Comparison of ENCODE assay signal across 18 cellular contexts in the genomic region with DNA sequence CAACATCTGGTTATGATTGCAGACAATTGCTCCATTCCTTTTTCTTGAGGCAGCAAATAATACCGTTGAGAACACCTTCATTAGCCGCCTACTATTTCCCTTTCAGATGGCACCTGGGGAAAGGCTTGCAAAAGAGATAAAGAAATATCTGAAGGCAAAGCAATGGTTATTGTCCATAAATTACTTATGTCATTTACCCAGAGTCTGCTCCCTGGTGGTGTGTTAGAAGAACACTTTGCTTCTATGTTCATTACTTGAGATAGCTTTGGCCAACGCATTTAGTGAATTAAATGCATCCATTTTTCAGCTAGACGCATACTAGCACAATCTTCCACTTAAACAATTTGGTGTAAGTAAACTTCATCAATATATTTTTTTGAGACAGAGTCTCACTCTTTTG.
DNase-seq lines count a peak whose midpoint lies in the region; ATAC-seq, FAIRE-seq and TF ChIP-seq lines count a peak whose summit lies in the region.
"Had no signal": no experiment of that assay in that cellular context is flagged by ENCODE, and none has a peak within 500 bp of the region (broad histone marks: within the 10 kb centered on the region; RNA-seq: fewer than 3 reads in every experiment).

No MANE protein-coding gene starts in this region.

- no peak overlapping the region for H3K9ac ChIP-seq in SK-N-SH
- H3K9ac ChIP-seq: GM23248 had no signal

- H3K27ac ChIP-seq in SK-N-SH (ENCODE audit: low read depth in 2 of 2, low read length in 1 of 2) (no peak overlapping the region), RWPE2 (ENCODE audit: poor library complexity, severe bottlenecking) (no peak overlapping the region), small intestine (ENCODE audit: low read depth in 1 of 2, low read length in 1 of 2) (no peak overlapping the region)
- H3K27ac ChIP-seq: GM23248, lower lobe of right lung, thyroid gland had no signal

- no peaks in the 10 kb centered on the region for H3K9me2 ChIP-seq in SK-N-SH

- H3K4me1 ChIP-seq in SK-N-SH (ENCODE audit: control insufficient read depth in 1 of 2, insufficient read depth in 2 of 2, low read depth in 1 of 2, low read length in 1 of 2) (no peaks in the 10 kb centered on the region), RWPE2 (ENCODE audit: insufficient read depth, poor library complexity, severe bottlenecking) (no peaks in the 10 kb centered on the region), small intestine (ENCODE audit: control insufficient read depth in 2 of 2, insufficient read depth in 1 of 2, low read depth in 1 of 2, low read length in 1 of 2) (no peaks in the 10 kb centered on the region)
- H3K4me1 ChIP-seq: lower lobe of right lung, thyroid gland had no signal

- peak; percentile 25 for TF ChIP-seq CTCF in SK-N-SH (IDR thresholded peaks at IDR 0.05)
- TF ChIP-seq CTCF in RWPE2 (IDR thresholded peaks at IDR 0.05; ENCODE audit: poor library complexity, severe bottlenecking) = peak; percentile 10

- no peak for DNase-seq in SK-N-SH
- DNase-seq in NCI-H1436 (lab: John Stamatoyannopoulos, UW) = peak; percentile 54
- no peak for DNase-seq in RWPE2 (ENCODE audit: low spot score)
- peak; percentile 31 for DNase-seq in small intestine
- no peak for DNase-seq in stimulated activated CD4-positive, alpha-beta T cell treated with anti-CD3 and anti-CD28 coated beads, Interleukin-15, amount 100 ng/mL, for 24 hours
- DNase-seq: activated CD4-positive, alpha-beta T cell treated with anti-CD3 and anti-CD28 coated beads, Interleukin-2, amount 10 ng/mL, durations not matched to agents 24 days and 14 days; CD8-positive, alpha-beta memory T cell; cortex of kidney; GM23248; islet precursor cell; lower lobe of right lung; NCI-H1694 treated with DMSO at 0.1 percent for 48 hours; right cardiac atrium; thyroid gland had no signal

- H3K4me2 ChIP-seq in SK-N-SH = no peak overlapping the region

- H3K9me3 ChIP-seq in SK-N-SH = no peaks in the 10 kb centered on the region
- H3K9me3 ChIP-seq in RWPE2 (ENCODE audit: severe bottlenecking) = no peaks in the 10 kb centered on the region
- H3K9me3 ChIP-seq in small intestine (ENCODE audit: control insufficient read depth, low read depth) = no peaks in the 10 kb centered on the region
- H3K9me3 ChIP-seq: lower lobe of right lung, thyroid gland had no signal

- ATAC-seq in SK-N-SH treated with all-trans-retinoic acid at 6 μM for 48 hours (no peak), RWPE2 (ENCODE audit: low read depth) (no peak), HG03520 (IDR thresholded peaks at IDR 0.05; ENCODE audit: unreplicated experiment) (no peak), HG02852 (IDR thresholded peaks at IDR 0.05; ENCODE audit: unreplicated experiment) (no peak)
- ATAC-seq: lower lobe of right lung; right cardiac atrium; stimulated activated memory B cell treated with anti-CD40 and anti-IgM and Interleukin-4, amounts not matched to agents 10 μg/mL and 1 μg/mL and 100 μg/mL, for 72 hours had no signal

- CTCF ChIA-PET in SK-N-SH (lab: Yijun Ruan, JAX) = interaction anchor here (0.8 to 1.1 kb wide), 5 partner anchors 10 to 609 kb away, joined by 3 to 4 read pairs (median 3); no protein-coding TSS in a partner anchor

- H2AFZ ChIP-seq in SK-N-SH (ENCODE audit: low read depth) = no peak overlapping the region
- H2AFZ ChIP-seq: GM23248 had no signal

- H3K36me3 ChIP-seq in SK-N-SH (replicated peaks in 1 of 2; ENCODE audit: control insufficient read depth in 1 of 2, insufficient read depth in 2 of 2, low read length in 1 of 2) (no peaks in the 10 kb centered on the region), RWPE2 (ENCODE audit: low read depth) (no peaks in the 10 kb centered on the region), small intestine (ENCODE audit: control insufficient read depth in 2 of 2, insufficient read depth in 2 of 2, low read length in 2 of 2) (no peaks in the 10 kb centered on the region)
- H3K36me3 ChIP-seq: lower lobe of right lung, thyroid gland had no signal

- no peaks in the 10 kb centered on the region for H4K20me1 ChIP-seq in SK-N-SH (ENCODE audit: insufficient read depth)

- TF ChIP-seq RAD21 in SK-N-SH (IDR thresholded peaks at IDR 0.05; ENCODE audit: low read length) = no peak

- POLR2A ChIA-PET in SK-N-SH (lab: Yijun Ruan, JAX) = no interaction called here

- WGBS in SK-N-SH (ENCODE audit: low lambda C conversion rate) = 52% methylated on average over 4 of the region's 4 CpGs
- 36 to 72% (median 48%) methylated on average over 4 of the region's 4 CpGs for WGBS in small intestine, 3 donors

- no peak overlapping the region for H3K4me3 ChIP-seq in SK-N-SH (ENCODE audit: low read depth in 2 of 2, low read length in 1 of 2)
- no peak overlapping the region for H3K4me3 ChIP-seq in RWPE2 (ENCODE audit: severe bottlenecking)
- H3K4me3 ChIP-seq in small intestine (ENCODE audit: low read depth in 1 of 2, low read length in 2 of 2) = no peak overlapping the region
- H3K4me3 ChIP-seq: GM23248, lower lobe of right lung, thyroid gland had no signal

- no peak for FAIRE-seq in small intestine (lab: Jason Lieb, UNC)

- H3K27me3 ChIP-seq in SK-N-SH (ENCODE audit: insufficient read depth) = no peaks in the 10 kb centered on the region; the same call in 1 of the 2 replicates
- no peaks in the 10 kb centered on the region for H3K27me3 ChIP-seq in RWPE2 (ENCODE audit: insufficient read depth, poor library complexity, severe bottlenecking)
- no peaks in the 10 kb centered on the region for H3K27me3 ChIP-seq in small intestine (ENCODE audit: control insufficient read depth in 2 of 2, insufficient read depth in 2 of 2, low read length in 2 of 2)
- H3K27me3 ChIP-seq: thyroid gland had no signal

- no peaks in the 10 kb centered on the region for H3F3A ChIP-seq in SK-N-SH (replicated peaks; ENCODE audit: insufficient read depth)

- H3K79me2 ChIP-seq in SK-N-SH (ENCODE audit: insufficient read depth) = no peaks in the 10 kb centered on the region

- no peak for TF ChIP-seq EP300 in SK-N-SH (IDR thresholded peaks at IDR 0.05; ENCODE audit: borderline replicate concordance in 1 of 2, low read depth in 1 of 2, low read length in 1 of 2)

TF ChIP-seq in SK-N-SH, 30 proteins besides CTCF, POLR2A, EP300 and RAD21:
- TF ChIP-seq SMC3 (IDR thresholded peaks at IDR 0.05; ENCODE audit: low read depth, low read length) = no peak

TF ChIP-seq in SK-N-SH treated with all-trans-retinoic acid at 6 μM for 48 hours, 23 proteins besides CTCF, POLR2A, EP300 and RAD21 (continues in another document):
- TF ChIP-seq GLIS3 (CRISPR knock-in tag; IDR thresholded peaks at IDR 0.05) (no peak), PPARA (CRISPR knock-in tag; IDR thresholded peaks at IDR 0.05; ENCODE audit: borderline replicate concordance) (no peak), ZFP3 (CRISPR knock-in tag; IDR thresholded peaks at IDR 0.05) (no peak), CSDC2 (CRISPR knock-in tag; IDR thresholded peaks at IDR 0.05) (no peak), TCF4 (CRISPR knock-in tag; IDR thresholded peaks at IDR 0.05; ENCODE audit: borderline replicate concordance) (no peak), ZFP30 (CRISPR knock-in tag; IDR thresholded peaks at IDR 0.05) (no peak)
- TF ChIP-seq, protein P1, sequence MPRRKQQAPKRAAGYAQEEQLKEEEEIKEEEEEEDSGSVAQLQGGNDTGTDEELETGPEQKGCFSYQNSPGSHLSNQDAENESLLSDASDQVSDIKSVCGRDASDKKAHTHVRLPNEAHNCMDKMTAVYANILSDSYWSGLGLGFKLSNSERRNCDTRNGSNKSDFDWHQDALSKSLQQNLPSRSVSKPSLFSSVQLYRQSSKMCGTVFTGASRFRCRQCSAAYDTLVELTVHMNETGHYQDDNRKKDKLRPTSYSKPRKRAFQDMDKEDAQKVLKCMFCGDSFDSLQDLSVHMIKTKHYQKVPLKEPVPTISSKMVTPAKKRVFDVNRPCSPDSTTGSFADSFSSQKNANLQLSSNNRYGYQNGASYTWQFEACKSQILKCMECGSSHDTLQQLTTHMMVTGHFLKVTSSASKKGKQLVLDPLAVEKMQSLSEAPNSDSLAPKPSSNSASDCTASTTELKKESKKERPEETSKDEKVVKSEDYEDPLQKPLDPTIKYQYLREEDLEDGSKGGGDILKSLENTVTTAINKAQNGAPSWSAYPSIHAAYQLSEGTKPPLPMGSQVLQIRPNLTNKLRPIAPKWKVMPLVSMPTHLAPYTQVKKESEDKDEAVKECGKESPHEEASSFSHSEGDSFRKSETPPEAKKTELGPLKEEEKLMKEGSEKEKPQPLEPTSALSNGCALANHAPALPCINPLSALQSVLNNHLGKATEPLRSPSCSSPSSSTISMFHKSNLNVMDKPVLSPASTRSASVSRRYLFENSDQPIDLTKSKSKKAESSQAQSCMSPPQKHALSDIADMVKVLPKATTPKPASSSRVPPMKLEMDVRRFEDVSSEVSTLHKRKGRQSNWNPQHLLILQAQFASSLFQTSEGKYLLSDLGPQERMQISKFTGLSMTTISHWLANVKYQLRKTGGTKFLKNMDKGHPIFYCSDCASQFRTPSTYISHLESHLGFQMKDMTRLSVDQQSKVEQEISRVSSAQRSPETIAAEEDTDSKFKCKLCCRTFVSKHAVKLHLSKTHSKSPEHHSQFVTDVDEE (CRISPR knock-in tag; IDR thresholded peaks at IDR 0.05) = no peak
- TF ChIP-seq, protein P2, sequence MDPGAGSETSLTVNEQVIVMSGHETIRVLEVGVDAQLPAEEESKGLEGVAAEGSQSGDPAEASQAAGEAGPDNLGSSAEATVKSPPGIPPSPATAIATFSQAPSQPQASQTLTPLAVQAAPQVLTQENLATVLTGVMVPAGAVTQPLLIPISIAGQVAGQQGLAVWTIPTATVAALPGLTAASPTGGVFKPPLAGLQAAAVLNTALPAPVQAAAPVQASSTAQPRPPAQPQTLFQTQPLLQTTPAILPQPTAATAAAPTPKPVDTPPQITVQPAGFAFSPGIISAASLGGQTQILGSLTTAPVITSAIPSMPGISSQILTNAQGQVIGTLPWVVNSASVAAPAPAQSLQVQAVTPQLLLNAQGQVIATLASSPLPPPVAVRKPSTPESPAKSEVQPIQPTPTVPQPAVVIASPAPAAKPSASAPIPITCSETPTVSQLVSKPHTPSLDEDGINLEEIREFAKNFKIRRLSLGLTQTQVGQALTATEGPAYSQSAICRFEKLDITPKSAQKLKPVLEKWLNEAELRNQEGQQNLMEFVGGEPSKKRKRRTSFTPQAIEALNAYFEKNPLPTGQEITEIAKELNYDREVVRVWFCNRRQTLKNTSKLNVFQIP (CRISPR knock-in tag; IDR thresholded peaks at IDR 0.05; ENCODE audit: borderline replicate concordance, low read depth) = no peak
- TF ChIP-seq, protein P3, sequence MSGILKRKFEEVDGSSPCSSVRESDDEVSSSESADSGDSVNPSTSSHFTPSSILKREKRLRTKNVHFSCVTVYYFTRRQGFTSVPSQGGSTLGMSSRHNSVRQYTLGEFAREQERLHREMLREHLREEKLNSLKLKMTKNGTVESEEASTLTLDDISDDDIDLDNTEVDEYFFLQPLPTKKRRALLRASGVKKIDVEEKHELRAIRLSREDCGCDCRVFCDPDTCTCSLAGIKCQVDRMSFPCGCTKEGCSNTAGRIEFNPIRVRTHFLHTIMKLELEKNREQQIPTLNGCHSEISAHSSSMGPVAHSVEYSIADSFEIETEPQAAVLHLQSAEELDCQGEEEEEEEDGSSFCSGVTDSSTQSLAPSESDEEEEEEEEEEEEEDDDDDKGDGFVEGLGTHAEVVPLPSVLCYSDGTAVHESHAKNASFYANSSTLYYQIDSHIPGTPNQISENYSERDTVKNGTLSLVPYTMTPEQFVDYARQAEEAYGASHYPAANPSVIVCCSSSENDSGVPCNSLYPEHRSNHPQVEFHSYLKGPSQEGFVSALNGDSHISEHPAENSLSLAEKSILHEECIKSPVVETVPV (CRISPR knock-in tag; IDR thresholded peaks at IDR 0.05) = no peak

Comparison
In these comparisons a context has a peak if more than half of its experiments do, and no peak if none do; other contexts are left out.
1. DNase-seq: peak in NCI-H1436 (single experiment) and small intestine (single experiment); none in SK-N-SH (single experiment), RWPE2 (single experiment) and stimulated activated CD4-positive, alpha-beta T cell treated with anti-CD3 and anti-CD28 coated beads, Interleukin-15, amount 100 ng/mL, for 24 hours (single experiment).